Comparison of ENCODE assay signal across 8 cellular contexts in the genomic region with DNA sequence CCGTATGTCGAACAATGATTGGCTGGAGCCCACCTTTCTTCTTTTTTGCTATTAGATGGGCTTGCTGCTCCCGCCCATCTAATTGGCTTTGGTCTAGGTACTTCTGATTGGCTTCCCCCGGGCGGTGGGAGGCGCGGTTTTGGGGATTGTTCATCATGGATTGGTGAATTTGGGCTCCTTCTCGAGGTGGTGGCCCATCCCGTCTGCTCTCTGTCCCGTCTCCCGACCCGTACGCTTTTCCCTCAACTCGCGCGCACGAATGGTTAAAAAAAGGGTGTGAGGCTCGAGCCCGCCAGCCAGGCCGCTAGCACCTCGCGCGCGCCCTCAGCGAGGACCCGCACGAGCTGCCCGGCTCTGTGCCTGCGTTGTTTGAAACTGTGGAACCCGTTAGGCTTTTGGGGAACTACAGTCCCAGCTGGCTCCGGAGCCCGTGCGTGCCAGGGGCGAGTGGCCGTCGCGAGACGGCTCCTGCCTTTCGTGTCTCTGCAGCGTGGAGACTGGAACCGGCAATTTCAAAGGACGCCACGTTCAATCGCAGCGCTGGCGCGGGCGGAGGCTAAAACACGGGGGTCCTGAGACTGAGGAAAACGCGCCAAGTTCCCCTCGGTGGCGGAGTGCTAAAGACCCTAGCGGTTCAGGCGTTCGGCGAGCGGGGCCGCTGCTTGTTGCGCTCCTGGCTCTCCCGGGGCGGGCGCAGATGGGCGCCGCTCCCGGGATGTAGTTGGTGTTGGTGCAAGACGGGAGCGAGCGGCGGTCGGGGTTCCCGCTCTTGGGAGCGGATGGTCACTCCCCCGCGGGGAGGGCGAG. TPM values are rescaled to one million over a fixed set of nuclear protein-coding genes. Genes with fewer than 3 reads are reported as not detected.
DNase-seq lines count a peak whose midpoint lies in the region; ATAC-seq, FAIRE-seq and TF ChIP-seq lines count a peak whose summit lies in the region.

A gene with protein sequence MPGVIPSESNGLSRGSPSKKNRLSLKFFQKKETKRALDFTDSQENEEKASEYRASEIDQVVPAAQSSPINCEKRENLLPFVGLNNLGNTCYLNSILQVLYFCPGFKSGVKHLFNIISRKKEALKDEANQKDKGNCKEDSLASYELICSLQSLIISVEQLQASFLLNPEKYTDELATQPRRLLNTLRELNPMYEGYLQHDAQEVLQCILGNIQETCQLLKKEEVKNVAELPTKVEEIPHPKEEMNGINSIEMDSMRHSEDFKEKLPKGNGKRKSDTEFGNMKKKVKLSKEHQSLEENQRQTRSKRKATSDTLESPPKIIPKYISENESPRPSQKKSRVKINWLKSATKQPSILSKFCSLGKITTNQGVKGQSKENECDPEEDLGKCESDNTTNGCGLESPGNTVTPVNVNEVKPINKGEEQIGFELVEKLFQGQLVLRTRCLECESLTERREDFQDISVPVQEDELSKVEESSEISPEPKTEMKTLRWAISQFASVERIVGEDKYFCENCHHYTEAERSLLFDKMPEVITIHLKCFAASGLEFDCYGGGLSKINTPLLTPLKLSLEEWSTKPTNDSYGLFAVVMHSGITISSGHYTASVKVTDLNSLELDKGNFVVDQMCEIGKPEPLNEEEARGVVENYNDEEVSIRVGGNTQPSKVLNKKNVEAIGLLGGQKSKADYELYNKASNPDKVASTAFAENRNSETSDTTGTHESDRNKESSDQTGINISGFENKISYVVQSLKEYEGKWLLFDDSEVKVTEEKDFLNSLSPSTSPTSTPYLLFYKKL (plus strand): TSS at position 584 of the 807 bp plus-strand sequence. CDS start 2,819 bp downstream, outside the sequence.

- DNase-seq in GM12892 (ENCODE audit: insufficient read length): peak; percentile 68
- peak; percentile 100 for DNase-seq in NCI-H146 (lab: John Stamatoyannopoulos, UW)
- DNase-seq in T-helper 1 cell: peak in 4 of 5 donors; percentile 93 to 97 (median 96)
- DNase-seq in adrenal gland: peak in 6 of 7 donors; percentile 96 to 99 (median 99)
- peak; percentile 94 to 99 for DNase-seq in heart right ventricle
- peak; percentile 82 to 99 (median 95) for DNase-seq in posterior cingulate gyrus
- DNase-seq in upper lobe of left lung: peak; percentile 95 to 96

- peaks cover 0 to 3% of the 10 kb centered on the region in 2 donors for H3K36me3 ChIP-seq in adrenal gland (replicated peaks in 1 of 2)
- H3K36me3 ChIP-seq in heart right ventricle: peaks cover 0 to 15% (median 0%) of the 10 kb centered on the region in 9 donors
- H3K36me3 ChIP-seq in upper lobe of left lung: peaks cover 0 to 4% (median 0%) of the 10 kb centered on the region in 4 donors

- H3K4me3 ChIP-seq in adrenal gland: peak within 1 kb of the TSS; percentile 79 to 97 (median 90)
- H3K4me3 ChIP-seq in heart right ventricle: peak within 1 kb of the TSS; percentile 71 to 96 (median 86)
- H3K4me3 ChIP-seq in upper lobe of left lung: peak within 1 kb of the TSS; percentile 70 to 98 (median 92)

- peak; percentile 69 for ATAC-seq in HG02852 (IDR thresholded peaks at IDR 0.05; ENCODE audit: unreplicated experiment)
- peak; percentile 88 to 96 (median 92) for ATAC-seq in heart right ventricle
- peak; percentile 95 to 97 for ATAC-seq in upper lobe of left lung (ENCODE audit: low FRiP score in 2 of 2)

- TF ChIP-seq POLR2A in GM12892 (IDR thresholded peaks at IDR 0.05; ENCODE audit: low read depth, low read length) (peak; percentile 86), adrenal gland (IDR thresholded peaks at IDR 0.05) (peak in 1 of 2 donors; percentile 12), upper lobe of left lung (IDR thresholded peaks at IDR 0.05) (peak in 3 of 4 donors; percentile 35 to 47 (median 37))

- 0 to 1% (median 0%) methylated on average over 20 to 76 of the region's 76 CpGs for WGBS in adrenal gland, 4 donors
- WGBS in heart right ventricle, 2 donors: 0% methylated on average over 76 of the region's 76 CpGs
- WGBS in upper lobe of left lung, 2 donors: 0 to 1% methylated on average over 34 to 64 of the region's 76 CpGs

- H3K4me1 ChIP-seq in adrenal gland (replicated peaks in 1 of 2) (peaks cover 9 to 40% of the 10 kb centered on the region in 2 donors), heart right ventricle (peaks cover 4 to 42% (median 28%) of the 10 kb centered on the region in 9 donors), upper lobe of left lung (peaks cover 25 to 37% (median 29%) of the 10 kb centered on the region in 4 donors)

- intact Hi-C loops in adrenal gland (cut with DNase I) (no loop called here), heart right ventricle (cut with DNase I) (loop anchor here in 1 of 10 donors (5.0 kb wide), 1 partner anchor 346 kb away; a partner anchor contains a TSS), posterior cingulate gyrus (cut with DNase I) (loop anchor here (2.0 to 10.0 kb wide), 3 partner anchors 252 to 928 kb away; a partner anchor contains a TSS)

- no peaks in the 10 kb centered on the region for H3K27me3 ChIP-seq in adrenal gland
- H3K27me3 ChIP-seq in heart right ventricle: no peaks in the 10 kb centered on the region
- no peaks in the 10 kb centered on the region for H3K27me3 ChIP-seq in upper lobe of left lung

- H3K9me3 ChIP-seq in adrenal gland (replicated peaks in 1 of 3) (no peaks in the 10 kb centered on the region), heart right ventricle (no peaks in the 10 kb centered on the region), upper lobe of left lung (no peaks in the 10 kb centered on the region)

- peak; percentile 14 for FAIRE-seq in GM12892 (lab: Jason Lieb, UNC)

- TF ChIP-seq CTCF in adrenal gland (IDR thresholded peaks at IDR 0.05) (no peak), heart right ventricle (IDR thresholded peaks at IDR 0.05) (peak in 1 of 9 donors; percentile 9), upper lobe of left lung (IDR thresholded peaks at IDR 0.05) (peak in 2 of 6 experiments; percentile 30 to 34)

- TF ChIP-seq EP300 in upper lobe of left lung (IDR thresholded peaks at IDR 0.05): peak in 1 of 4 donors; percentile 29

- peak within 1 kb of the TSS; percentile 80 to 99 (median 95) for H3K27ac ChIP-seq in adrenal gland
- H3K27ac ChIP-seq in heart right ventricle: peak within 1 kb of the TSS; percentile 89 to 99 (median 98)
- H3K27ac ChIP-seq in upper lobe of left lung: peak within 1 kb of the TSS; percentile 98 to 100 (median 98)

RNA-seq across cellular contexts. Expression of the gene that starts here (rescaled TPM):
- 41.6 TPM for polyA plus RNA-seq in GM12892 (2012; ENCODE audit: missing spikeins)
- 10 to 100 TPM; 10.3 to 18.4 (median 17.0) TPM for total RNA-seq in adrenal gland
- polyA plus RNA-seq in adrenal gland: 10 to 100 TPM in 1 of 3 donors, 1 to 10 TPM in 2; 4.1 to 26.1 (median 5.2) TPM
- 10 to 100 TPM; 11.0 to 16.4 (median 14.3) TPM for total RNA-seq in heart right ventricle
- 1 to 10 TPM; 5.6 to 8.7 TPM for polyA plus RNA-seq in heart right ventricle
- 10 to 100 TPM in 5 of 6 donors, 1 to 10 TPM in 1; 9.8 to 36.2 (median 20.0) TPM for total RNA-seq in upper lobe of left lung

Comparison
In these comparisons a context has a peak if more than half of its experiments do, and no peak if none do; other contexts are left out.
1. Peak in every context shown above with its lines: DNase-seq, ATAC-seq, H3K4me3 ChIP-seq and H3K27ac ChIP-seq.